ENCODE assay signal across 8 cellular contexts in the genomic region with DNA sequence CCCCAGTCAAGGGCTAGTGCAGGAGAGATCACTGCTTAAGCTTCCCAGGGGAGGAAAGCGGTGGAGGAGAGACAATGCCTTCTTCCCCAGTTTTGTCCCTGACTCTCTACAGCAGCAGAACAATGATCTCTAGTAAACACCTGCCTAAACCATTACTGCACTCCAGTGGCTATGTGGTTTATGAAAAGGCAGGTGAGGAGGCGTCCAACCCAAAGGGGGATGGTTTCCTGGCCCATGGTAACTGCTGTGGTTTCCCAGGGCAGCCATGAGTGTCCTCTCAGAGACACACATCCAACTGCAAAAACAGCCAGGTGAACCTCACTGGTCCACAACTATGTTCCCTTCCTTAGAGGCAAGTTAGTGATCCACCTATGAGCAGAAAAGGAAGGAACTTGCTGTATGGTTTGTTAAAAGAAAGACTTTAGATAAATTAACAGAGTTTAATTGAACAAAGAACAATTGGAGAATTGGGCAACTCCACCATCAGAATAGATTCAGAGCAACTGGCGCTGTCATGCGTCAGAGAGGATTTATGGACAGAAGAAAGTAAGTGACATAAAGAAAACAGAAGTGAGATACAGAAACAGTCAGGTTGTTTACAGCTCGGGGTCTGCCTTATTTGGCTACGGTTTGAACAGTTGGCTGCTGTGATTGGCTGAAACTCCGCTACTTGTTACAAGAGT.
DNase-seq lines count a peak whose midpoint lies in the region; ATAC-seq lines count a peak whose summit lies in the region.

No MANE protein-coding gene starts in this region.

- peak; percentile 14 for DNase-seq in CD1c-positive myeloid dendritic cell (ENCODE audit: extremely low spot score)
- peak; percentile 3 for DNase-seq in NCI-H526 treated with DMSO at 0.1 percent for 48 hours (lab: John Stamatoyannopoulos, UW)
- peak; percentile 65 for DNase-seq in stimulated activated naive B cell treated with anti-CD40 and anti-IgM and Interleukin-4, amounts not matched to agents 10 μg/mL and 1 μg/mL and 100 μg/mL, for 72 hours
- no peak for DNase-seq in stimulated activated CD4-positive, alpha-beta T cell treated with anti-CD3 and anti-CD28 coated beads, Interleukin-12 subunit alpha, Interleukin-12 subunit beta, amount 100 ng/mL, for 4 hours
- no peak for DNase-seq in NCI-H446 (lab: John Stamatoyannopoulos, UW)
- no peak for DNase-seq in retina

- H3K4me3 Mint-ChIP-seq in stimulated activated naive B cell treated with anti-CD40 and anti-IgM and Interleukin-4, amounts not matched to agents 10 μg/mL and 1 μg/mL and 100 μg/mL, for 72 hours, result peak overlapping the region; percentile 48 to 53

- no peaks in the 10 kb centered on the region for H3K27me3 Mint-ChIP-seq in stimulated activated naive B cell treated with anti-CD40 and anti-IgM and Interleukin-4, amounts not matched to agents 10 μg/mL and 1 μg/mL and 100 μg/mL, for 72 hours

- no peaks in the 10 kb centered on the region for H3K9me3 Mint-ChIP-seq in stimulated activated naive B cell treated with anti-CD40 and anti-IgM and Interleukin-4, amounts not matched to agents 10 μg/mL and 1 μg/mL and 100 μg/mL, for 72 hours

- H3K36me3 Mint-ChIP-seq in stimulated activated naive B cell treated with anti-CD40 and anti-IgM and Interleukin-4, amounts not matched to agents 10 μg/mL and 1 μg/mL and 100 μg/mL, for 72 hours, result no peaks in the 10 kb centered on the region

- H3K27ac Mint-ChIP-seq in stimulated activated naive B cell treated with anti-CD40 and anti-IgM and Interleukin-4, amounts not matched to agents 10 μg/mL and 1 μg/mL and 100 μg/mL, for 72 hours, result peak overlapping the region; percentile 77

- ATAC-seq in GM18867 (IDR thresholded peaks at IDR 0.05; ENCODE audit: unreplicated experiment), result peak; percentile 50
- ATAC-seq in HG03045 (IDR thresholded peaks at IDR 0.05; ENCODE audit: unreplicated experiment), result peak; percentile 42
- peak; percentile 66 to 68 for ATAC-seq in stimulated activated naive B cell treated with anti-CD40 and anti-IgM and Interleukin-4, amounts not matched to agents 10 μg/mL and 1 μg/mL and 100 μg/mL, for 72 hours (replicated peaks)

- peaks cover 38 to 50% of the 10 kb centered on the region in 2 donors for H3K4me1 Mint-ChIP-seq in stimulated activated naive B cell treated with anti-CD40 and anti-IgM and Interleukin-4, amounts not matched to agents 10 μg/mL and 1 μg/mL and 100 μg/mL, for 72 hours

Comparison
In these comparisons a context has a peak if more than half of its experiments do, and no peak if none do; other contexts are left out.
1. DNase-seq: peak in CD1c-positive myeloid dendritic cell (single experiment), NCI-H526 treated with DMSO at 0.1 percent for 48 hours (single experiment) and stimulated activated naive B cell treated with anti-CD40 and anti-IgM and Interleukin-4, amounts not matched to agents 10 μg/mL and 1 μg/mL and 100 μg/mL, for 72 hours (single experiment); none in stimulated activated CD4-positive, alpha-beta T cell treated with anti-CD3 and anti-CD28 coated beads, Interleukin-12 subunit alpha, Interleukin-12 subunit beta, amount 100 ng/mL, for 4 hours (single experiment), NCI-H446 (0 of 2) and retina (single experiment).
2. Peak in every context shown above with its lines, with median percentiles within 50 percentile points of each other: ATAC-seq.